ENCODE assay signal across 18 cellular contexts in genomic region chr19:4737955-4738580, GRCh38.
DNase-seq lines count a peak whose midpoint lies in the region; ATAC-seq and TF ChIP-seq lines count a peak whose summit lies in the region.
"Had no signal": no experiment of that assay in that cellular context is flagged by ENCODE, and none has a peak within 500 bp of the region (broad histone marks: within the 10 kb centered on the region; RNA-seq: fewer than 3 reads in every experiment).

No MANE protein-coding gene starts in this region.

- H3K4me1 ChIP-seq in HEK293 (ENCODE audit: control insufficient read depth, insufficient read depth, low read length), result no peaks in the 10 kb centered on the region
- H3K4me1 ChIP-seq in neuron (ENCODE audit: insufficient read depth, low read length), result peaks cover 14% of the 10 kb centered on the region
- H3K4me1 ChIP-seq: Caco-2, HAP-1 had no signal

- no peak overlapping the region for H3K27ac ChIP-seq in HEK293 (ENCODE audit: extremely low read depth, low read depth, low read length)
- H3K27ac ChIP-seq: 22Rv1 had no signal

- peak overlapping the region; percentile 12 for H2AFZ ChIP-seq in neuron (ENCODE audit: low read depth, low read length)

- TF ChIP-seq CTCF in HEK293 (tag by site-specific recombination; IDR thresholded peaks at IDR 0.05), result no peak

- H3K27me3 ChIP-seq in neuron (ENCODE audit: insufficient read depth, low read length), result no peaks in the 10 kb centered on the region

- no peak overlapping the region for H3K4me3 ChIP-seq in HEK293 (ENCODE audit: low read depth, low read length)
- H3K4me3 ChIP-seq in neuron (ENCODE audit: low read length), result no peak overlapping the region
- H3K4me3 ChIP-seq: HAP-1 had no signal

- CTCF ChIA-PET in HEK293 (lab: Yijun Ruan, JAX), result interaction anchor here (0.7 to 4.5 kb wide), 5 partner anchors 31 to 177 kb away, joined by 3 to 27 read pairs (median 5); partner anchors contain the start of gene FEM1A

- POLR2A ChIA-PET in HEK293 (lab: Yijun Ruan, JAX), result interaction anchor here (0.6 to 1.4 kb wide), 2 partner anchors 13 to 53 kb away, joined by 4 to 8 read pairs; no protein-coding TSS in a partner anchor

- peak; percentile 75 for DNase-seq in NCI-H1436 (lab: John Stamatoyannopoulos, UW)
- DNase-seq in NCI-H1436 treated with DMSO at 0.1 percent for 48 hours (lab: John Stamatoyannopoulos, UW), result no peak
- peak; percentile 71 to 75 for DNase-seq in NCI-H2081 (lab: John Stamatoyannopoulos, UW)
- no peak for DNase-seq in AG20443 (ENCODE audit: low spot score)
- DNase-seq: Caco-2, DMS53, IMR-90, MV-4-11, NCI-H2029 treated with DMSO at 0.1 percent for 48 hours, NCI-H446, NCI-H82, SIG-M5 had no signal

- H3K36me3 ChIP-seq in HEK293 (ENCODE audit: control insufficient read depth in 2 of 2, insufficient read depth in 1 of 2, low read length in 2 of 2) (no peaks in the 10 kb centered on the region), neuron (ENCODE audit: insufficient read depth, low read length) (no peaks in the 10 kb centered on the region)
- H3K36me3 ChIP-seq: HAP-1 had no signal

- no peak for ATAC-seq in HG03457 (IDR thresholded peaks at IDR 0.05; ENCODE audit: unreplicated experiment)
- no peak for ATAC-seq in GM18858 (IDR thresholded peaks at IDR 0.05; ENCODE audit: unreplicated experiment)

- no peaks in the 10 kb centered on the region for H3K9me3 ChIP-seq in HEK293 (ENCODE audit: control insufficient read depth, insufficient read depth, low read depth, low read length)
- no peaks in the 10 kb centered on the region for H3K9me3 ChIP-seq in neuron (ENCODE audit: low read length)
- H3K9me3 ChIP-seq: Caco-2, HAP-1 had no signal

TF ChIP-seq in HEK293, 187 proteins besides CTCF, POLR2A, EP300 and RAD21:
- no peak for TF ChIP-seq TCF7L2 (IDR thresholded peaks at IDR 0.05; ENCODE audit: borderline replicate concordance, low read depth, low read length)
- TF ChIP-seq ZIC2 (tag by site-specific recombination; IDR thresholded peaks at IDR 0.05), result peak; percentile 40; the same call in 1 of the 2 replicates

Comparison
In these comparisons a context has a peak if more than half of its experiments do, and no peak if none do; other contexts are left out.
1. DNase-seq: peak in NCI-H1436 (single experiment) and NCI-H2081 (2 of 2); none in NCI-H1436 treated with DMSO at 0.1 percent for 48 hours (single experiment) and AG20443 (single experiment).